Comparison of ENCODE assay signal across 14 cellular contexts in genomic region chr9:133892193-133892920, GRCh38.
DNase-seq lines count a peak whose midpoint lies in the region; ATAC-seq and TF ChIP-seq lines count a peak whose summit lies in the region.
"Had no signal": no experiment of that assay in that cellular context is flagged by ENCODE, and none has a peak within 500 bp of the region (broad histone marks: within the 10 kb centered on the region; RNA-seq: fewer than 3 reads in every experiment).

No MANE protein-coding gene starts in this region.

- H3K27ac ChIP-seq in caudate nucleus (ENCODE audit: low read depth, low read length), result no peak overlapping the region
- H3K27ac ChIP-seq: esophagus squamous epithelium, psoas muscle had no signal

- H3K9me3 Mint-ChIP-seq in nephron, result no peaks in the 10 kb centered on the region
- H3K9me3 Mint-ChIP-seq in stimulated activated naive CD8-positive, alpha-beta T cell treated with anti-CD3 and anti-CD28 coated beads, Interleukin-15, amount 100 ng/mL, for 72 hours, result no peaks in the 10 kb centered on the region
- H3K9me3 Mint-ChIP-seq: activated naive CD4-positive, alpha-beta T cell treated with anti-CD3 and anti-CD28 coated beads, Interleukin-2, amount 50 U/mL, for 24 hours had no signal

- peak; percentile 93 for DNase-seq in DMS53 (lab: John Stamatoyannopoulos, UW)
- DNase-seq in NCI-H2107 (lab: John Stamatoyannopoulos, UW), result peak; percentile 64
- peak; percentile 77 for DNase-seq in SW480 (ENCODE audit: low spot score)
- DNase-seq in caudate nucleus (lab: John Stamatoyannopoulos, UW), result no peak
- DNase-seq in stimulated activated naive CD8-positive, alpha-beta T cell treated with anti-CD3 and anti-CD28 coated beads, Interleukin-15, amount 100 ng/mL, for 72 hours, result no peak
- DNase-seq in activated CD4-positive, alpha-beta T cell treated with anti-CD3 and anti-CD28 coated beads, Interleukin-2, amount 50 U/mL, for 1 hour, result no peak
- no peak for DNase-seq in cerebellum (ENCODE audit: low spot score)
- DNase-seq: esophagus squamous epithelium; mammary epithelial cell; NCI-H1694; psoas muscle; stimulated activated CD4-positive, alpha-beta T cell treated with anti-CD3 and anti-CD28 coated beads, Interleukin-2, amount 100 ng/mL, for 24 hours had no signal

- peaks cover 43% of the 10 kb centered on the region for H3K4me1 Mint-ChIP-seq in nephron
- H3K4me1 Mint-ChIP-seq in stimulated activated naive CD8-positive, alpha-beta T cell treated with anti-CD3 and anti-CD28 coated beads, Interleukin-15, amount 100 ng/mL, for 72 hours, result no peaks in the 10 kb centered on the region
- H3K4me1 Mint-ChIP-seq: activated naive CD4-positive, alpha-beta T cell treated with anti-CD3 and anti-CD28 coated beads, Interleukin-2, amount 50 U/mL, for 24 hours had no signal

- peak overlapping the region in 2 of 3 experiments; percentile 32 to 46 for H3K4me3 Mint-ChIP-seq in nephron
- H3K4me3 Mint-ChIP-seq in stimulated activated naive CD8-positive, alpha-beta T cell treated with anti-CD3 and anti-CD28 coated beads, Interleukin-15, amount 100 ng/mL, for 72 hours, result no peak overlapping the region
- H3K4me3 Mint-ChIP-seq: activated naive CD4-positive, alpha-beta T cell treated with anti-CD3 and anti-CD28 coated beads, Interleukin-2, amount 50 U/mL, for 24 hours had no signal

- peaks cover 5% of the 10 kb centered on the region for H3K36me3 Mint-ChIP-seq in nephron (ENCODE audit: low read depth)
- H3K36me3 Mint-ChIP-seq: activated naive CD4-positive, alpha-beta T cell treated with anti-CD3 and anti-CD28 coated beads, Interleukin-2, amount 50 U/mL, for 24 hours had no signal

- TF ChIP-seq CTCF in nephron (IDR thresholded peaks at IDR 0.05; ENCODE audit: unreplicated experiment in 3 of 3), result no peak

- H3K27ac Mint-ChIP-seq in nephron, result peak overlapping the region; percentile 69 to 88 (median 78)
- H3K27ac Mint-ChIP-seq in stimulated activated naive CD8-positive, alpha-beta T cell treated with anti-CD3 and anti-CD28 coated beads, Interleukin-15, amount 100 ng/mL, for 72 hours, result no peak overlapping the region
- H3K27ac Mint-ChIP-seq: activated naive CD4-positive, alpha-beta T cell treated with anti-CD3 and anti-CD28 coated beads, Interleukin-2, amount 50 U/mL, for 24 hours had no signal

- no peak for ATAC-seq in stimulated activated naive CD8-positive, alpha-beta T cell treated with anti-CD3 and anti-CD28 coated beads, Interleukin-15, amount 100 ng/mL, for 72 hours
- ATAC-seq: psoas muscle had no signal

- H3K27me3 Mint-ChIP-seq in nephron (ENCODE audit: low read depth), result peaks cover under 1% of the 10 kb centered on the region
- H3K27me3 Mint-ChIP-seq in stimulated activated naive CD8-positive, alpha-beta T cell treated with anti-CD3 and anti-CD28 coated beads, Interleukin-15, amount 100 ng/mL, for 72 hours, result no peaks in the 10 kb centered on the region
- H3K27me3 Mint-ChIP-seq: activated naive CD4-positive, alpha-beta T cell treated with anti-CD3 and anti-CD28 coated beads, Interleukin-2, amount 50 U/mL, for 24 hours had no signal

Comparison
In these comparisons a context has a peak if more than half of its experiments do, and no peak if none do; other contexts are left out.
1. DNase-seq: peak in DMS53 (single experiment), NCI-H2107 (single experiment) and SW480 (single experiment); none in caudate nucleus (0 of 61), stimulated activated naive CD8-positive, alpha-beta T cell treated with anti-CD3 and anti-CD28 coated beads, Interleukin-15, amount 100 ng/mL, for 72 hours (0 of 2), activated CD4-positive, alpha-beta T cell treated with anti-CD3 and anti-CD28 coated beads, Interleukin-2, amount 50 U/mL, for 1 hour (single experiment) and cerebellum (single experiment).
2. H3K27ac Mint-ChIP-seq: peak in nephron (3 of 3); none in stimulated activated naive CD8-positive, alpha-beta T cell treated with anti-CD3 and anti-CD28 coated beads, Interleukin-15, amount 100 ng/mL, for 72 hours (0 of 2).
3. H3K4me3 Mint-ChIP-seq: peak in nephron (2 of 3); none in stimulated activated naive CD8-positive, alpha-beta T cell treated with anti-CD3 and anti-CD28 coated beads, Interleukin-15, amount 100 ng/mL, for 72 hours (0 of 2).